In the genomic region with DNA sequence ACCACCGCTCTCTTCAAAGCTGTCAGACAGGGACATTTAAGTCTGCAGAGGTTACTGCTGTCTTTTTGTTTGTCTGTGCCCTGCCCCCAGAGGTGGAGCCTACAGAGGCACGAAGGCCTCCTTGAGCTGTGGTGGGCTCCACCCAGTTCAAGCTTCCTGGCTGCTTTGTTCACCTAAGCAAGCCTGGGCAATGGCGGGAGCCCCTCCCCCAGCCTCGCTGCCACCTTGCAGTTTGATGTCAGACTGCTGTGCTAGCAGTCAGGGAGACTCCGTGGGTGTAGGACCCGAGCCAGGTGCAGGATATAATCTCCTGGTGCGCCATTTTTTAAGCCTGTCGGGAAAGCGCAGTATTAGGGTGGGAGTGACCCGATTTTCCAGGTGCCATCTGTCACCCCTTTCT, we compare ENCODE assay signal across 11 cellular contexts. TPM values are rescaled to one million over a fixed set of nuclear protein-coding genes. Genes with fewer than 3 reads are reported as not detected.
"Had no signal": no experiment of that assay in that cellular context is flagged by ENCODE, and none has a peak within 500 bp of the region (broad histone marks: within the 10 kb centered on the region; RNA-seq: fewer than 3 reads in every experiment).

No MANE protein-coding gene starts in this region.

RNA-seq across cellular contexts. Expression of a gene that starts 28.0 kb away (rescaled TPM):
- total RNA-seq: SJCRH30, SJSA1 had no signal

RNA-seq across cellular contexts. Expression of a gene that starts 33.4 kb away (rescaled TPM):
- total RNA-seq: OCI-LY7, PC-3, PC-9, Peyer's patch, Right ventricle myocardium inferior, Right ventricle myocardium superior, RPMI7951, SJCRH30, SJSA1, SK-MEL-5, T-cell had no signal
